Comparison of ENCODE assay signal across 38 cellular contexts in the genomic region with DNA sequence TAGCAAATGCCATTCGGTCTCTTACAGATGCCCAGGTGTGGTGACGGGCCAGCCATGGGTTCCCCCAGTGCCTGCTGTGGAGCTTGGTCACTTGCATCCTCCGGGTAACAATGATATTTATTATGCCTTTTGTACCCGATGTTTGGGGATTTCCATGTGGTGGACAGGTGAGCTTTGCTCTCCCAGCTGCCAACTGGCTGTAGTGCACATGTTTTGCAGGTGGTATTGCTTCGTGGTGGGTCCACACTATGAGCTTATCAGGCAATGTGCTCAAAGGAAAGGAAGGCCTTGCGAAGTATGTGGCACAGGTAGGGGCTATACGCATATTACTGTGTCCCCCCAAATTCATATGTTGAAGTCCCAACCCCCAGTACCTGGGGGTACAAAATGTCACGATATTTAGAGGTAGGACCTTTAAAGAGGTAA. TPM values are rescaled to one million over a fixed set of nuclear protein-coding genes. Genes with fewer than 3 reads are reported as not detected.
"Had no signal": no experiment of that assay in that cellular context is flagged by ENCODE, and none has a peak within 500 bp of the region (broad histone marks: within the 10 kb centered on the region; RNA-seq: fewer than 3 reads in every experiment).

No MANE protein-coding gene starts in this region.

- H3K27ac ChIP-seq: KMS-11, PC-9, RWPE1, SJCRH30, SK-N-MC had no signal

- DNase-seq: Karpas-422, MM.1S, MV-4-11, NCI-H1092, NCI-H1105, NCI-H1417, NCI-H1436, NCI-H146, NCI-H1694, NCI-H187, NCI-H1930, NCI-H2029 treated with DMSO at 0.1 percent for 48 hours, NCI-H2081 treated with DMSO at 0.1 percent for 48 hours, NCI-H2107, NCI-H2171 treated with DMSO at 0.1 percent for 48 hours, NCI-H2227 treated with DMSO at 0.1 percent for 48 hours, NCI-H345, NCI-H446, NCI-H510A treated with DMSO at 0.1 percent for 48 hours, NCI-H524 treated with DMSO at 0.1 percent for 48 hours, NCI-H526 treated with DMSO at 0.1 percent for 48 hours, NCI-H774, PC-9, SHP77, SIG-M5, SJCRH30, T-cell had no signal

- H3K4me1 ChIP-seq: SJCRH30 had no signal

- H3K9me3 Mint-ChIP-seq: T-cell had no signal

- H3K36me3 Mint-ChIP-seq: T-cell had no signal

- H3K4me3 Mint-ChIP-seq: T-cell had no signal

- H3K9ac ChIP-seq: KMS-11 had no signal

- H3K36me3 ChIP-seq: SJCRH30 had no signal

- H3K27ac Mint-ChIP-seq: T-cell had no signal

- ATAC-seq: Panc1, Right ventricle myocardium inferior, SK-N-SH treated with all-trans-retinoic acid at 6 μM for 48 hours, T-cell had no signal

- H3K4me3 ChIP-seq: PC-9, SJCRH30, SK-N-MC had no signal

RNA-seq across cellular contexts. Expression of gene CTCFL, which starts 4.2 kb away (rescaled TPM):
- total RNA-seq: LHCN-M2; MCF 10A; NCI-H460; PC-9; Right ventricle myocardium inferior; RPMI7951; T-helper 1 cell treated with Interleukin-12 subunit alpha and Interleukin-12 subunit beta and Interleukin-4 antibody, amounts not matched to agents 30 ng/mL and 1 ng/mL, for 36 hours had no signal

RNA-seq across cellular contexts. Expression of gene PCK1, which starts 31.7 kb away (rescaled TPM):
- total RNA-seq: LHCN-M2; MCF 10A; PC-9; RPMI7951; SJCRH30; T-helper 1 cell treated with Interleukin-12 subunit alpha and Interleukin-12 subunit beta and Interleukin-4 antibody, amounts not matched to agents 30 ng/mL and 1 ng/mL, for 36 hours had no signal
